In the genomic region with DNA sequence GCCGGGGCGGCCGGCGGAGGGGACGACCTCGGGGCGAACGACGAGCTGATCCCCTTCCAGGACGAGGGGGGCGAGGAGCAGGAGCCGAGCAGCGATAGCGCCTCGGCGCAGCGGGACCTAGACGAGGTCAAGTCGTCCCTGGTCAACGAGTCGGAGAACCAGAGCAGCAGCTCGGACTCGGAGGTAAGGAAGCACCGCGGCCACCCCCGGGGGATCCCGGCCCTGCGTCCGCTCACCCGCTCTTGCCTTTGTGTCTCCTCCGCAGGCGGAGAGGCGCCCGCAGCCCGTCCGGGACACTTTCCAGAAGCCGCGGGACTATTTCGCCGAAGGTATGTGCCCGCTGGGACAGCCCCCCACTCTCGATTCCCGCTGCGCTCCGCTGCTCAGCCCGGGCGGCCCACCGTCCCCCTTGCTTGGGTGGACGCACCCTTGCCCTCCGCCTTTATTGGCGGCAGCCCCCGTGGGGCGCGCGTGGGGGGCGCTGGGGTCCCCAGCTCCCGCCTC, we compare ENCODE assay signal across 8 cellular contexts. TPM values are rescaled to one million over a fixed set of nuclear protein-coding genes. Genes with fewer than 3 reads are reported as not detected.
A peak's percentile ranks its signal among the peaks of the same experiment; 100 is the strongest.
DNase-seq lines count a peak whose midpoint lies in the region; ATAC-seq, FAIRE-seq and TF ChIP-seq lines count a peak whose summit lies in the region.

No MANE protein-coding gene starts in this region.

- peaks cover 6% of the 10 kb centered on the region for H3K36me3 Mint-ChIP-seq in brain
- H3K36me3 Mint-ChIP-seq in stimulated activated effector memory CD8-positive, alpha-beta T cell treated with anti-CD3 and anti-CD28 coated beads, Interleukin-12 subunit alpha, Interleukin-12 subunit beta, amount 100 ng/mL, for 72 hours = no peaks in the 10 kb centered on the region

- H3K4me3 Mint-ChIP-seq in brain = peak overlapping the region; percentile 81 to 85 (median 82)
- H3K4me3 Mint-ChIP-seq in stimulated activated effector memory CD8-positive, alpha-beta T cell treated with anti-CD3 and anti-CD28 coated beads, Interleukin-12 subunit alpha, Interleukin-12 subunit beta, amount 100 ng/mL, for 72 hours = peak overlapping the region; percentile 71

- peak; percentile 33 for FAIRE-seq in GM12891 (lab: Jason Lieb, UNC)

- TF ChIP-seq CTCF in brain (conservative IDR thresholded peaks at IDR 0.05) = no peak

- no peak overlapping the region for H3K27ac Mint-ChIP-seq in brain
- no peak overlapping the region for H3K27ac Mint-ChIP-seq in stimulated activated effector memory CD8-positive, alpha-beta T cell treated with anti-CD3 and anti-CD28 coated beads, Interleukin-12 subunit alpha, Interleukin-12 subunit beta, amount 100 ng/mL, for 72 hours

- H3K9me3 Mint-ChIP-seq in brain = no peaks in the 10 kb centered on the region
- H3K9me3 Mint-ChIP-seq in stimulated activated effector memory CD8-positive, alpha-beta T cell treated with anti-CD3 and anti-CD28 coated beads, Interleukin-12 subunit alpha, Interleukin-12 subunit beta, amount 100 ng/mL, for 72 hours = no peaks in the 10 kb centered on the region

- H3K4me1 Mint-ChIP-seq in brain = peaks cover 43% of the 10 kb centered on the region
- H3K4me1 Mint-ChIP-seq in stimulated activated effector memory CD8-positive, alpha-beta T cell treated with anti-CD3 and anti-CD28 coated beads, Interleukin-12 subunit alpha, Interleukin-12 subunit beta, amount 100 ng/mL, for 72 hours = no peaks in the 10 kb centered on the region

- no peak for TF ChIP-seq POLR2A in GM12891 (IDR thresholded peaks at IDR 0.05; ENCODE audit: low read depth, low read length)

- DNase-seq in GM12891 (ENCODE audit: insufficient read length, low spot score) = peak; percentile 56
- peak; percentile 54 for DNase-seq in M059J (ENCODE audit: low read depth)
- peak; percentile 53 for DNase-seq in iris pigment epithelial cell (ENCODE audit: low read depth)
- DNase-seq in stimulated activated effector memory CD8-positive, alpha-beta T cell treated with anti-CD3 and anti-CD28 coated beads, Interleukin-12 subunit alpha, Interleukin-12 subunit beta, amount 100 ng/mL, for 72 hours (ENCODE audit: low spot score in 2 of 2) = peak; percentile 10 to 66

- peaks cover 50% of the 10 kb centered on the region for H3K27me3 Mint-ChIP-seq in brain

- peak; percentile 38 for ATAC-seq in stimulated activated effector memory CD8-positive, alpha-beta T cell treated with anti-CD3 and anti-CD28 coated beads, Interleukin-12 subunit alpha, Interleukin-12 subunit beta, amount 100 ng/mL, for 72 hours
- ATAC-seq in GM21825 (IDR thresholded peaks at IDR 0.05; ENCODE audit: unreplicated experiment) (no peak), GM19455 (IDR thresholded peaks at IDR 0.05; ENCODE audit: unreplicated experiment) (no peak), HG02840 (IDR thresholded peaks at IDR 0.05; ENCODE audit: low FRiP score, unreplicated experiment) (no peak)

TF ChIP-seq in GM12891, 5 proteins besides CTCF, POLR2A, EP300 and RAD21:
- no peak for TF ChIP-seq SPI1 (IDR thresholded peaks at IDR 0.05; ENCODE audit: low read depth, low read length)
- TF ChIP-seq TAF1 (IDR thresholded peaks at IDR 0.05; ENCODE audit: low read depth, low read length) = no peak
- TF ChIP-seq POLR2AphosphoS5 (IDR thresholded peaks at IDR 0.05; ENCODE audit: low read depth, low read length) = no peak
- no peak for TF ChIP-seq POU2F2 (IDR thresholded peaks at IDR 0.05; ENCODE audit: low read depth, low read length)
- no peak for TF ChIP-seq PAX5 (IDR thresholded peaks at IDR 0.05; ENCODE audit: insufficient read depth, low read length, severe bottlenecking)

RNA-seq across cellular contexts. Expression of gene TCF7L1, which starts 0.6 kb away (rescaled TPM):
- polyA plus RNA-seq in GM12891 (2012; ENCODE audit: low read depth, missing spikeins) = not detected
- total RNA-seq in M059J (2014; rRNA removed; shearing (Covaris generic)) = 0.05 TPM in 1 of 2 replicates, not detected in the other
- polyA plus RNA-seq in brain (ENCODE audit: insufficient read depth, low read depth, low replicate concordance) = 15.3 TPM
